In the genomic region with DNA sequence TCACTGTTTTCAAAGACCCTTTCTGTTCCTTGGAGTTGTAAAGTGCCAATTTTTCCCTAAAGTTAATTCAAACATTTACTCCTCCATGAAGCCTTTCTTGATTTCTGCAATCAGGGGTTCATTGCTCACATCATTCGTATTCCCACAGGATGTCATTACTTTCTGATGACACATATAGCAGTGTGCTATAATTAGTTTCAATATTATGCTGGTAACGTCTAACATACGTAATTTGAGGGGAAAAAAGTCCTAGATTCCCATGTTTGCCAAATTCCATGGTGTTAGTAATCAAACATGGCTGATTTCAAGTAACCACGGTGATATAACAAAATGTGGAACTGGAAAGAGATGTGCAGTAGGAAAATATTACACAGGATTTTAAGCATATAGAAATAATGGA, we compare ENCODE assay signal across 17 cellular contexts.
DNase-seq lines count a peak whose midpoint lies in the region; ATAC-seq and TF ChIP-seq lines count a peak whose summit lies in the region.
"Had no signal": no experiment of that assay in that cellular context is flagged by ENCODE, and none has a peak within 500 bp of the region (broad histone marks: within the 10 kb centered on the region; RNA-seq: fewer than 3 reads in every experiment).

No MANE protein-coding gene starts in this region.

- intact Hi-C loops in natural killer cell (cut with micrococcal nuclease) = no loop called here

- TF ChIP-seq CTCF in foreskin keratinocyte (conservative IDR thresholded peaks at IDR 0.05) (no peak), natural killer cell (IDR thresholded peaks at IDR 0.05) (no peak)

- H3K27me3 Mint-ChIP-seq in natural killer cell (ENCODE audit: low read depth in 2 of 2) = no peaks in the 10 kb centered on the region
- H3K27me3 Mint-ChIP-seq: activated naive CD8-positive, alpha-beta T cell treated with anti-CD3 and anti-CD28 coated beads for 36 hours had no signal

- H3K27ac Mint-ChIP-seq in natural killer cell = no peak overlapping the region
- H3K27ac Mint-ChIP-seq: activated naive CD8-positive, alpha-beta T cell treated with anti-CD3 and anti-CD28 coated beads for 36 hours had no signal

- peaks cover 18 to 20% of the 10 kb centered on the region in 2 donors for H3K4me1 Mint-ChIP-seq in natural killer cell

- DNase-seq in AG08396 (ENCODE audit: low spot score) (peak; percentile 9), HCEC 1CT (peak; percentile 88), amniotic epithelial cell (ENCODE audit: low read depth) (peak; percentile 56), foreskin keratinocyte (peak; percentile 18 to 37), natural killer cell (no peak), kidney glomerular epithelial cell (lab: John Stamatoyannopoulos, UW) (no peak)
- DNase-seq: activated CD4-positive, CD25-positive, alpha-beta regulatory T cell treated with anti-CD3 and anti-CD28 coated beads, Interleukin-2, amount 50 U/mL, for 72 hours; activated naive CD8-positive, alpha-beta T cell treated with anti-CD3 and anti-CD28 coated beads for 36 hours; activated T-cell treated with anti-CD3 and anti-CD28 coated beads for 4 hours; DND-41; esophagus squamous epithelium; MV-4-11; posterior cingulate gyrus had no signal

- H3K27ac ChIP-seq in foreskin keratinocyte = no peak overlapping the region
- H3K27ac ChIP-seq: BLaER1, esophagus squamous epithelium, tibial nerve had no signal

- H3K4me3 Mint-ChIP-seq in natural killer cell = no peak overlapping the region
- H3K4me3 Mint-ChIP-seq: activated naive CD8-positive, alpha-beta T cell treated with anti-CD3 and anti-CD28 coated beads for 36 hours had no signal

- H3K9me3 Mint-ChIP-seq in natural killer cell = no peaks in the 10 kb centered on the region
- H3K9me3 Mint-ChIP-seq: activated naive CD8-positive, alpha-beta T cell treated with anti-CD3 and anti-CD28 coated beads for 36 hours had no signal

- no peaks in the 10 kb centered on the region for H3K36me3 Mint-ChIP-seq in natural killer cell
- H3K36me3 Mint-ChIP-seq: activated naive CD8-positive, alpha-beta T cell treated with anti-CD3 and anti-CD28 coated beads for 36 hours had no signal

- H3K27me3 ChIP-seq in foreskin keratinocyte = no peaks in the 10 kb centered on the region
- H3K27me3 ChIP-seq: BLaER1, esophagus squamous epithelium, tibial nerve had no signal

- ATAC-seq in foreskin keratinocyte (peak; percentile 66), natural killer cell (no peak), HG02759 (IDR thresholded peaks at IDR 0.05; ENCODE audit: unreplicated experiment) (no peak)
- no peak for ATAC-seq in activated CD4-positive, CD25-positive, alpha-beta regulatory T cell treated with anti-CD3 and anti-CD28 coated beads, Interleukin-2, amount 50 U/mL, for 24 hours

- H3K4me1 ChIP-seq in foreskin keratinocyte = peaks cover 9% of the 10 kb centered on the region
- H3K4me1 ChIP-seq: BLaER1, esophagus squamous epithelium, tibial nerve had no signal

Comparison
In these comparisons a context has a peak if more than half of its experiments do, and no peak if none do; other contexts are left out.
1. DNase-seq: peak in AG08396 (single experiment), HCEC 1CT (single experiment), amniotic epithelial cell (single experiment) and foreskin keratinocyte (2 of 2); none in natural killer cell (single experiment) and kidney glomerular epithelial cell (single experiment).